Comparison of ENCODE assay signal across 12 cellular contexts in the genomic region with DNA sequence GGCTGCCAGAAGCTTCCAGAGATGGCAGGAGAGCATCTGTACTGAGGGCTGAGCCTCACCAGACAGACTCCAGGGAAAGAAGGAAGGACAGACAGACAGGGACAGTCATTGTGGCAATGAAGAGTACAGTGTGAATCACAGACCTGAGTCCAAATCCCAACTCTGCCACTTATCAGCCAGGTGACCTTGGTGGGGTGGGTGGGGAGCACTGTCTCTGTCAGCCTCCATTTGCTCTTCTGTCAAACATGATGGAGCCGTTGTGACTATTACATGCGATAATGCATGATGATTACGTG.
"Had no signal": no experiment of that assay in that cellular context is flagged by ENCODE, and none has a peak within 500 bp of the region (broad histone marks: within the 10 kb centered on the region; RNA-seq: fewer than 3 reads in every experiment).

No MANE protein-coding gene starts in this region.

- H3K4me3 Mint-ChIP-seq: naive thymus-derived CD8-positive, alpha-beta T cell had no signal

- ATAC-seq: esophagus mucosa; heart left ventricle; mucosa of descending colon; naive thymus-derived CD8-positive, alpha-beta T cell; stimulated activated naive CD8-positive, alpha-beta T cell treated with anti-CD3 and anti-CD28 coated beads, Interleukin-15, Interleukin-2, amounts not matched to agents 100 U/mL and 50 U/mL, for 24 hours had no signal

- H3K36me3 Mint-ChIP-seq: naive thymus-derived CD8-positive, alpha-beta T cell had no signal

- DNase-seq: cortex of kidney; dorsolateral prefrontal cortex; effector CD8-positive, alpha-beta T cell; heart left ventricle; hippocampal formation; kidney glomerular epithelial cell; mucosa of descending colon; naive thymus-derived CD8-positive, alpha-beta T cell; posterior cingulate gyrus; stimulated activated CD4-positive, alpha-beta T cell treated with anti-CD3 and anti-CD28 coated beads, Interleukin-12 subunit alpha, Interleukin-12 subunit beta, amount 100 ng/mL, for 4 hours; stimulated activated naive CD8-positive, alpha-beta T cell treated with anti-CD3 and anti-CD28 coated beads, Interleukin-15, Interleukin-2, amounts not matched to agents 100 U/mL and 50 U/mL, for 24 hours had no signal

- H3K27ac Mint-ChIP-seq: naive thymus-derived CD8-positive, alpha-beta T cell had no signal
